17 cellular contexts compared by ENCODE assay signal in genomic region chrX:39199429-39199828, GRCh38.
A peak's percentile ranks its signal among the peaks of the same experiment; 100 is the strongest.
DNase-seq lines count a peak whose midpoint lies in the region; ATAC-seq and TF ChIP-seq lines count a peak whose summit lies in the region.
"Had no signal": no experiment of that assay in that cellular context is flagged by ENCODE, and none has a peak within 500 bp of the region (broad histone marks: within the 10 kb centered on the region; RNA-seq: fewer than 3 reads in every experiment).

No MANE protein-coding gene starts in this region.

- H3K4me1 ChIP-seq in smooth muscle cell (ENCODE audit: low read depth): no peaks in the 10 kb centered on the region
- no peaks in the 10 kb centered on the region for H3K4me1 ChIP-seq in adrenal gland (replicated peaks in 1 of 2)
- H3K4me1 ChIP-seq: BE2C had no signal

- intact Hi-C loops in adrenal gland (cut with DNase I): no loop called here

- no peaks in the 10 kb centered on the region for H3K9me3 Mint-ChIP-seq in activated naive CD8-positive, alpha-beta T cell (ENCODE audit: low read depth)
- peaks cover 4% of the 10 kb centered on the region for H3K9me3 Mint-ChIP-seq in activated naive CD8-positive, alpha-beta T cell treated with anti-CD3 and anti-CD28 coated beads, Interleukin-2, amount 50 U/mL, for 24 hours
- no peaks in the 10 kb centered on the region for H3K9me3 Mint-ChIP-seq in activated naive CD8-positive, alpha-beta T cell treated with anti-CD3 and anti-CD28 coated beads for 36 hours
- H3K9me3 Mint-ChIP-seq: CD8-positive, alpha-beta T cell; IgD-negative memory B cell had no signal

- H3K36me3 Mint-ChIP-seq in activated naive CD8-positive, alpha-beta T cell: no peaks in the 10 kb centered on the region
- H3K36me3 Mint-ChIP-seq in activated naive CD8-positive, alpha-beta T cell treated with anti-CD3 and anti-CD28 coated beads, Interleukin-2, amount 50 U/mL, for 24 hours (ENCODE audit: low read depth): peaks cover 2% of the 10 kb centered on the region
- H3K36me3 Mint-ChIP-seq in activated naive CD8-positive, alpha-beta T cell treated with anti-CD3 and anti-CD28 coated beads for 36 hours: peaks cover 2% of the 10 kb centered on the region
- H3K36me3 Mint-ChIP-seq: CD8-positive, alpha-beta T cell; IgD-negative memory B cell had no signal

- peak overlapping the region; percentile 22 for H3K27ac Mint-ChIP-seq in activated naive CD8-positive, alpha-beta T cell
- no peak overlapping the region for H3K27ac Mint-ChIP-seq in activated naive CD8-positive, alpha-beta T cell treated with anti-CD3 and anti-CD28 coated beads, Interleukin-2, amount 50 U/mL, for 24 hours
- H3K27ac Mint-ChIP-seq in activated naive CD8-positive, alpha-beta T cell treated with anti-CD3 and anti-CD28 coated beads for 36 hours: peak overlapping the region; percentile 22
- H3K27ac Mint-ChIP-seq: CD8-positive, alpha-beta T cell; IgD-negative memory B cell had no signal

- H3K9ac ChIP-seq in smooth muscle cell (ENCODE audit: low read depth): no peak overlapping the region

- H3K27ac ChIP-seq in smooth muscle cell (ENCODE audit: low read depth) (peak overlapping the region; percentile 11), adrenal gland (no peak overlapping the region)
- H3K27ac ChIP-seq: SJSA1 had no signal

- H3K27me3 ChIP-seq in smooth muscle cell (ENCODE audit: low read depth) (no peaks in the 10 kb centered on the region), adrenal gland (peaks cover 46% of the 10 kb centered on the region)
- H3K27me3 ChIP-seq: BE2C, SJSA1 had no signal

- H3K4me1 Mint-ChIP-seq in activated naive CD8-positive, alpha-beta T cell (ENCODE audit: low read depth): peaks cover 62% of the 10 kb centered on the region
- peaks cover 81% of the 10 kb centered on the region for H3K4me1 Mint-ChIP-seq in activated naive CD8-positive, alpha-beta T cell treated with anti-CD3 and anti-CD28 coated beads, Interleukin-2, amount 50 U/mL, for 24 hours
- peaks cover 53% of the 10 kb centered on the region for H3K4me1 Mint-ChIP-seq in activated naive CD8-positive, alpha-beta T cell treated with anti-CD3 and anti-CD28 coated beads for 36 hours

- H4K20me1 ChIP-seq in smooth muscle cell (ENCODE audit: low read depth): no peaks in the 10 kb centered on the region

- peak overlapping the region; percentile 49 for H3K4me3 Mint-ChIP-seq in activated naive CD8-positive, alpha-beta T cell
- no peak overlapping the region for H3K4me3 Mint-ChIP-seq in activated naive CD8-positive, alpha-beta T cell treated with anti-CD3 and anti-CD28 coated beads, Interleukin-2, amount 50 U/mL, for 24 hours
- H3K4me3 Mint-ChIP-seq in activated naive CD8-positive, alpha-beta T cell treated with anti-CD3 and anti-CD28 coated beads for 36 hours: no peak overlapping the region
- H3K4me3 Mint-ChIP-seq: CD8-positive, alpha-beta T cell; IgD-negative memory B cell had no signal

- no peak for ATAC-seq in activated naive CD8-positive, alpha-beta T cell treated with anti-CD3 and anti-CD28 coated beads, Interleukin-2, amount 50 U/mL, for 24 hours
- ATAC-seq: CD8-positive, alpha-beta T cell had no signal

- no peak for DNase-seq in activated naive CD8-positive, alpha-beta T cell treated with anti-CD3 and anti-CD28 coated beads, Interleukin-2, amount 50 U/mL, for 24 hours
- DNase-seq in M059J (ENCODE audit: low read depth) (peak; percentile 71), smooth muscle cell (lab: John Stamatoyannopoulos, UW; ENCODE audit: unreplicated experiment) (no peak), NCI-H1417 (lab: John Stamatoyannopoulos, UW) (no peak), adrenal gland (no peak)
- no peak for DNase-seq in activated naive CD8-positive, alpha-beta T cell treated with anti-CD3 and anti-CD28 coated beads for 36 hours
- DNase-seq: BE2C; CD8-positive, alpha-beta T cell; GF-D8; GOT3; NCI-H1092 treated with DMSO at 0.1 percent for 48 hours; NCI-H1694 treated with DMSO at 0.1 percent for 48 hours; NCI-H82; RPMI8226 had no signal

- H3K4me3 ChIP-seq in smooth muscle cell: no peak overlapping the region
- H3K4me3 ChIP-seq in adrenal gland: no peak overlapping the region
- H3K4me3 ChIP-seq: SJSA1 had no signal

- H3F3A ChIP-seq in smooth muscle cell (ENCODE audit: low read depth): no peaks in the 10 kb centered on the region

- no peaks in the 10 kb centered on the region for H3K27me3 Mint-ChIP-seq in activated naive CD8-positive, alpha-beta T cell
- H3K27me3 Mint-ChIP-seq in activated naive CD8-positive, alpha-beta T cell treated with anti-CD3 and anti-CD28 coated beads, Interleukin-2, amount 50 U/mL, for 24 hours: no peaks in the 10 kb centered on the region
- H3K27me3 Mint-ChIP-seq in activated naive CD8-positive, alpha-beta T cell treated with anti-CD3 and anti-CD28 coated beads for 36 hours: no peaks in the 10 kb centered on the region

- H2AFZ ChIP-seq in smooth muscle cell (ENCODE audit: low read depth): no peak overlapping the region

- TF ChIP-seq CTCF in smooth muscle cell (IDR thresholded peaks at IDR 0.05; ENCODE audit: borderline replicate concordance, insufficient read depth, poor library complexity, severe bottlenecking) (no peak), adrenal gland (IDR thresholded peaks at IDR 0.05) (no peak)

- H3K36me3 ChIP-seq in smooth muscle cell (ENCODE audit: low read depth) (no peaks in the 10 kb centered on the region), adrenal gland (replicated peaks in 1 of 2) (no peaks in the 10 kb centered on the region)
- H3K36me3 ChIP-seq: BE2C, SJSA1 had no signal

- H3K9me3 ChIP-seq in smooth muscle cell (replicated peaks; ENCODE audit: low read depth) (no peaks in the 10 kb centered on the region), adrenal gland (replicated peaks in 1 of 3) (no peaks in the 10 kb centered on the region)
- H3K9me3 ChIP-seq: BE2C, SJSA1 had no signal

- H3K4me2 ChIP-seq in smooth muscle cell: peak overlapping the region; percentile 44

- H3K79me2 ChIP-seq in smooth muscle cell (ENCODE audit: low read depth): no peaks in the 10 kb centered on the region

- TF ChIP-seq POLR2A in adrenal gland (IDR thresholded peaks at IDR 0.05): no peak
